25 cellular contexts compared by ENCODE assay signal in the genomic region with DNA sequence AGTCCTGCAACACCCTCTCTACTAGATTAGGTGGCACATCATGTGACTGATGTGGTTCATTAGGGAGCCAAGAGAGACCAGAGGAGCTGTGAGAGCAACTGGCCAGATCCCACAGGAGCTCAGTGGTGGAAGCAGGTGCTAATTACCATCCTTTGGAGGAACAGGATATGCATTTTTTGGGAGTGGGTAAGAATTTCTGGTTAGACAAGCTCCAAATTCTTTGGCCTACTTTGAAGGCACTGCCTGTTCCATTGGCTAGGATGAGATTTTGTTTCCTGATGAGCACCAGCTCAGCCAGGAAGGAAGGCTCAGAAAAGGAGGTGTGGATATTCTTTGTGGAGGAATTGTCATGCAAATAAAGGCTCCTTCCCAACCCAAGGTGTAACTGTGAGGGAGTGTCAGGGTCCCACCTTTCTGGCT.
DNase-seq lines count a peak whose midpoint lies in the region; ATAC-seq and TF ChIP-seq lines count a peak whose summit lies in the region.
"Had no signal": no experiment of that assay in that cellular context is flagged by ENCODE, and none has a peak within 500 bp of the region (broad histone marks: within the 10 kb centered on the region; RNA-seq: fewer than 3 reads in every experiment).

No MANE protein-coding gene starts in this region.

- no peak for TF ChIP-seq POLR2A in gastrocnemius medialis (IDR thresholded peaks at IDR 0.05)
- no peak for TF ChIP-seq POLR2A in uterus (IDR thresholded peaks at IDR 0.05)

- H3K4me3 ChIP-seq in GM23338, result no peak overlapping the region
- no peak overlapping the region for H3K4me3 ChIP-seq in colonic mucosa
- H3K4me3 ChIP-seq in iPS DF 6.9 (ENCODE audit: low read length), result no peak overlapping the region
- H3K4me3 ChIP-seq in mucosa of rectum (ENCODE audit: low read length in 2 of 2), result no peak overlapping the region
- H3K4me3 ChIP-seq in gastrocnemius medialis, result no peak overlapping the region
- H3K4me3 ChIP-seq in uterus, result no peak overlapping the region

- peaks cover 8% of the 10 kb centered on the region; the same call in 2 of the 3 replicates for H3K9me3 Mint-ChIP-seq in GM23338

- H3K9me3 ChIP-seq in colonic mucosa (no peaks in the 10 kb centered on the region), iPS DF 6.9 (ENCODE audit: control insufficient read depth, insufficient read depth, low read length) (no peaks in the 10 kb centered on the region), mucosa of rectum (ENCODE audit: control insufficient read depth in 2 of 2, low read length in 2 of 2) (no peaks in the 10 kb centered on the region), gastrocnemius medialis (no peaks in the 10 kb centered on the region), uterus (no peaks in the 10 kb centered on the region)

- H3K27me3 ChIP-seq in GM23338 (ENCODE audit: insufficient read depth) (no peaks in the 10 kb centered on the region), colonic mucosa (no peaks in the 10 kb centered on the region), iPS DF 6.9 (ENCODE audit: control insufficient read depth, insufficient read depth, low read length) (no peaks in the 10 kb centered on the region), mucosa of rectum (ENCODE audit: control insufficient read depth in 2 of 2, insufficient read depth in 2 of 2, low read length in 2 of 2) (no peaks in the 10 kb centered on the region), gastrocnemius medialis (no peaks in the 10 kb centered on the region), uterus (no peaks in the 10 kb centered on the region)

- H3K4me1 ChIP-seq in GM23338 (ENCODE audit: insufficient read depth) (peaks cover 10% of the 10 kb centered on the region; the same call in 1 of the 2 replicates), colonic mucosa (peaks cover 7% of the 10 kb centered on the region), iPS DF 6.9 (ENCODE audit: control insufficient read depth, insufficient read depth, low read length) (no peaks in the 10 kb centered on the region), mucosa of rectum (ENCODE audit: control insufficient read depth in 2 of 2, insufficient read depth in 2 of 2, low read length in 2 of 2) (peaks cover 7 to 12% of the 10 kb centered on the region in 2 donors), gastrocnemius medialis (no peaks in the 10 kb centered on the region), uterus (no peaks in the 10 kb centered on the region)

- no peak overlapping the region for H3K9ac ChIP-seq in colonic mucosa (ENCODE audit: low read depth in 2 of 2, low read length in 2 of 2)
- H3K9ac ChIP-seq in mucosa of rectum (ENCODE audit: low read depth in 1 of 2, low read length in 2 of 2), result no peak overlapping the region

- peaks cover 4% of the 10 kb centered on the region for H3K27me3 Mint-ChIP-seq in GM23338 (ENCODE audit: insufficient read depth, low read depth, poor library complexity)
- H3K27me3 Mint-ChIP-seq: activated CD4-positive, alpha-beta T cell treated with anti-CD3 and anti-CD28 coated beads for 36 hours; activated CD8-positive, alpha-beta T cell treated with anti-CD3 and anti-CD28 coated beads for 36 hours; activated naive CD4-positive, alpha-beta T cell treated with anti-CD3 and anti-CD28 coated beads, Interleukin-2, amount 10 ng/mL, durations not matched to agents 7 days and 5 days; naive B cell; stimulated activated naive CD8-positive, alpha-beta T cell treated with anti-CD3 and anti-CD28 coated beads, Interleukin-15, Interleukin-2, amounts not matched to agents 100 ng/mL and 50 ng/mL, for 24 hours had no signal

- peak overlapping the region; percentile 70; the same call in 1 of the 2 replicates for H2AFZ ChIP-seq in GM23338

- H3K36me3 Mint-ChIP-seq in GM23338 (ENCODE audit: low read depth), result peaks cover 9% of the 10 kb centered on the region; the same call in 1 of the 3 replicates
- H3K36me3 Mint-ChIP-seq: activated naive CD4-positive, alpha-beta T cell treated with anti-CD3 and anti-CD28 coated beads, Interleukin-2, amount 10 ng/mL, durations not matched to agents 7 days and 5 days; brain; CD8-positive, alpha-beta T cell; memory B cell; naive B cell had no signal

- H3K36me3 ChIP-seq in GM23338 (ENCODE audit: insufficient read depth), result no peaks in the 10 kb centered on the region
- no peaks in the 10 kb centered on the region for H3K36me3 ChIP-seq in colonic mucosa
- no peaks in the 10 kb centered on the region for H3K36me3 ChIP-seq in iPS DF 6.9 (ENCODE audit: control insufficient read depth, insufficient read depth, low read length)
- H3K36me3 ChIP-seq in mucosa of rectum (ENCODE audit: control insufficient read depth in 2 of 2, insufficient read depth in 2 of 2, low read length in 2 of 2), result no peaks in the 10 kb centered on the region
- no peaks in the 10 kb centered on the region for H3K36me3 ChIP-seq in gastrocnemius medialis
- H3K36me3 ChIP-seq in uterus, result no peaks in the 10 kb centered on the region

- DNase-seq in GM23338 (ENCODE audit: low spot score) (peak; percentile 45), colonic mucosa (no peak), iPS DF 6.9 (ENCODE audit: low read depth, low spot score) (peak; percentile 5), omental fat pad (ENCODE audit: low spot score) (no peak), gastrocnemius medialis (no peak), uterus (no peak)
- DNase-seq: activated CD4-positive, alpha-beta T cell treated with anti-CD3 and anti-CD28 coated beads for 36 hours; activated CD8-positive, alpha-beta memory T cell treated with anti-CD3 and anti-CD28 coated beads, Interleukin-2, amount 50 U/mL, for 48 hours; activated CD8-positive, alpha-beta T cell treated with anti-CD3 and anti-CD28 coated beads for 36 hours; activated naive CD4-positive, alpha-beta T cell treated with anti-CD3 and anti-CD28 coated beads, Interleukin-2, amount 10 ng/mL, durations not matched to agents 7 days and 5 days; CD8-positive, alpha-beta T cell; Karpas-422; naive B cell; NCI-H1417 treated with DMSO at 0.1 percent for 48 hours; NCI-H2029 treated with DMSO at 0.1 percent for 48 hours; NCI-H526; PC-3; right cardiac atrium; stimulated activated CD8-positive, alpha-beta memory T cell treated with anti-CD3 and anti-CD28 coated beads, Interleukin-4, amount 100 ng/mL, for 48 hours had no signal

- H3K4me3 Mint-ChIP-seq in GM23338, result no peak overlapping the region
- H3K4me3 Mint-ChIP-seq: activated CD4-positive, alpha-beta T cell treated with anti-CD3 and anti-CD28 coated beads for 36 hours; activated CD8-positive, alpha-beta T cell treated with anti-CD3 and anti-CD28 coated beads for 36 hours; activated naive CD4-positive, alpha-beta T cell treated with anti-CD3 and anti-CD28 coated beads, Interleukin-2, amount 10 ng/mL, durations not matched to agents 7 days and 5 days; brain; CD8-positive, alpha-beta T cell; memory B cell; naive B cell; stimulated activated naive CD8-positive, alpha-beta T cell treated with anti-CD3 and anti-CD28 coated beads, Interleukin-15, Interleukin-2, amounts not matched to agents 100 ng/mL and 50 ng/mL, for 24 hours had no signal

- TF ChIP-seq CTCF in GM23338 (conservative IDR thresholded peaks at IDR 0.05; ENCODE audit: low read depth in 2 of 2) (no peak), colonic mucosa (IDR thresholded peaks at IDR 0.05) (no peak), omental fat pad (IDR thresholded peaks at IDR 0.05) (no peak), gastrocnemius medialis (IDR thresholded peaks at IDR 0.05 in 4 of 5, conservative IDR thresholded peaks at IDR 0.05 in 1 of 5) (no peak), uterus (IDR thresholded peaks at IDR 0.05) (no peak)

- H4K20me1 ChIP-seq in GM23338 (replicated peaks; ENCODE audit: insufficient read depth), result no peaks in the 10 kb centered on the region

- H3K9me2 ChIP-seq in GM23338 (ENCODE audit: insufficient read depth), result peaks cover 22% of the 10 kb centered on the region; the same call in 1 of the 2 replicates

- H3K4me1 Mint-ChIP-seq in GM23338, result peaks cover 16% of the 10 kb centered on the region; the same call in 2 of the 3 replicates
- H3K4me1 Mint-ChIP-seq: activated CD4-positive, alpha-beta T cell treated with anti-CD3 and anti-CD28 coated beads for 36 hours; activated naive CD4-positive, alpha-beta T cell treated with anti-CD3 and anti-CD28 coated beads, Interleukin-2, amount 10 ng/mL, durations not matched to agents 7 days and 5 days; memory B cell; naive B cell had no signal

- H3K27ac Mint-ChIP-seq in GM23338, result 0 out of 2 replicates have a peak overlapping the region, but pooled peaks have one; percentile 70
- H3K27ac Mint-ChIP-seq: activated CD4-positive, alpha-beta T cell treated with anti-CD3 and anti-CD28 coated beads for 36 hours; activated CD8-positive, alpha-beta T cell treated with anti-CD3 and anti-CD28 coated beads for 36 hours; activated naive CD4-positive, alpha-beta T cell treated with anti-CD3 and anti-CD28 coated beads, Interleukin-2, amount 10 ng/mL, durations not matched to agents 7 days and 5 days; brain; CD8-positive, alpha-beta T cell; memory B cell; naive B cell; stimulated activated naive CD8-positive, alpha-beta T cell treated with anti-CD3 and anti-CD28 coated beads, Interleukin-15, Interleukin-2, amounts not matched to agents 100 ng/mL and 50 ng/mL, for 24 hours had no signal

- ATAC-seq in GM23338, result peak; percentile 72
- no peak for ATAC-seq in omental fat pad (ENCODE audit: low FRiP score)
- ATAC-seq in gastrocnemius medialis, result no peak
- no peak for ATAC-seq in GM19463 (IDR thresholded peaks at IDR 0.05; ENCODE audit: unreplicated experiment)
- ATAC-seq: activated CD4-positive, alpha-beta T cell treated with anti-CD3 and anti-CD28 coated beads for 36 hours; activated CD8-positive, alpha-beta T cell treated with anti-CD3 and anti-CD28 coated beads for 36 hours; CD8-positive, alpha-beta T cell; HCT116; PC-3 had no signal

- no peaks in the 10 kb centered on the region for H3K79me2 ChIP-seq in GM23338 (replicated peaks; ENCODE audit: insufficient read depth)

- no peaks in the 10 kb centered on the region for H3F3A ChIP-seq in GM23338 (replicated peaks; ENCODE audit: low read depth)

- H3K27ac ChIP-seq in GM23338 (ENCODE audit: low read depth), result 0 out of 2 replicates have a peak overlapping the region, but pooled peaks have one; percentile 40
- peak overlapping the region; percentile 22 for H3K27ac ChIP-seq in colonic mucosa
- H3K27ac ChIP-seq in iPS DF 6.9 (ENCODE audit: low read length), result no peak overlapping the region
- peak overlapping the region; percentile 43 to 64 for H3K27ac ChIP-seq in mucosa of rectum (ENCODE audit: low read depth in 2 of 2, low read length in 2 of 2)
- peak overlapping the region in 2 of 4 donors; percentile 7 to 26 for H3K27ac ChIP-seq in gastrocnemius medialis
- H3K27ac ChIP-seq in uterus, result no peak overlapping the region

- intact Hi-C loops in colonic mucosa (cut with DNase I), result loop anchor here (5.0 kb wide), 1 partner anchor 125 kb away; no protein-coding TSS in a partner anchor
- intact Hi-C loops in gastrocnemius medialis (cut with DNase I; ENCODE audit: low total_unique reads), result loop anchor here (10.0 kb wide), 1 partner anchor 128 kb away; the partner anchor contains the start of gene BMP2
- intact Hi-C loops in uterus (cut with DNase I; ENCODE audit: low total_unique reads), result no loop called here

- H3K4me2 ChIP-seq in GM23338, result peak overlapping the region; percentile 58; the same call in 1 of the 2 replicates

- in situ Hi-C loops in gastrocnemius medialis (cut with MboI; ENCODE audit: low sequenced_read_pairs in 4 of 4), result no loop called here

TF ChIP-seq in GM23338, 12 proteins besides CTCF, POLR2A, EP300 and RAD21 (continues in another document):
- no peak for TF ChIP-seq EZH2phosphoT487 (IDR thresholded peaks at IDR 0.05; ENCODE audit: unreplicated experiment)

Comparison
In these comparisons a context has a peak if more than half of its experiments do, and no peak if none do; other contexts are left out.
1. DNase-seq: peak in GM23338 (single experiment) and iPS DF 6.9 (single experiment); none in colonic mucosa (single experiment), omental fat pad (single experiment), gastrocnemius medialis (0 of 2) and uterus (0 of 2).
2. H3K27ac ChIP-seq: peak in GM23338 (single experiment), colonic mucosa (single experiment) and mucosa of rectum (2 of 2); none in iPS DF 6.9 (single experiment) and uterus (0 of 2).